In genomic region chr15:43550527-43551363, GRCh38 we compare ENCODE assay signal across 2 cellular contexts.
TF ChIP-seq lines count a peak whose summit lies in the region.

No MANE protein-coding gene starts in this region.

TF ChIP-seq in SK-N-SH, 30 proteins besides CTCF, POLR2A, EP300 and RAD21 (continued from another document):
- TF ChIP-seq ZBTB33 (IDR thresholded peaks at IDR 0.05; ENCODE audit: borderline replicate concordance, low read depth), result no peak
- no peak for TF ChIP-seq USF2 (IDR thresholded peaks at IDR 0.05; ENCODE audit: borderline replicate concordance, low read depth, low read length)
- TF ChIP-seq JUND (IDR thresholded peaks at IDR 0.05), result 0 out of 2 replicates have a peak, but pooled peaks have one; percentile 6
- no peak for TF ChIP-seq RCOR1 (IDR thresholded peaks at IDR 0.05; ENCODE audit: low read length)
- TF ChIP-seq TCF12 (IDR thresholded peaks at IDR 0.05), result 0 out of 2 replicates have a peak, but pooled peaks have one; percentile 7
- TF ChIP-seq GABPA (IDR thresholded peaks at IDR 0.05; ENCODE audit: low read depth), result no peak
- no peak for TF ChIP-seq NRF1 (IDR thresholded peaks at IDR 0.05; ENCODE audit: low read depth, low read length)

TF ChIP-seq in WTC11, 78 proteins besides CTCF, POLR2A, EP300 and RAD21:
- no peak for TF ChIP-seq ZNF532 (CRISPR knock-in tag; IDR thresholded peaks at IDR 0.05; ENCODE audit: borderline replicate concordance)
- TF ChIP-seq NR2C2 (CRISPR knock-in tag; IDR thresholded peaks at IDR 0.05), result no peak
- TF ChIP-seq MYBL2 (CRISPR knock-in tag; IDR thresholded peaks at IDR 0.05), result no peak
- no peak for TF ChIP-seq ZBTB43 (CRISPR knock-in tag; IDR thresholded peaks at IDR 0.05)
- TF ChIP-seq CBFB (CRISPR knock-in tag; IDR thresholded peaks at IDR 0.05; ENCODE audit: low read depth), result no peak
- no peak for TF ChIP-seq ZNF317 (CRISPR knock-in tag; IDR thresholded peaks at IDR 0.05; ENCODE audit: borderline replicate concordance, low read depth)
